In genomic region chr20:9119776-9120175, GRCh38 we compare ENCODE assay signal across 10 cellular contexts. TPM values are rescaled to one million over a fixed set of nuclear protein-coding genes. Genes with fewer than 3 reads are reported as not detected.
DNase-seq lines count a peak whose midpoint lies in the region; ATAC-seq and TF ChIP-seq lines count a peak whose summit lies in the region.
"Had no signal": no experiment of that assay in that cellular context is flagged by ENCODE, and none has a peak within 500 bp of the region (broad histone marks: within the 10 kb centered on the region; RNA-seq: fewer than 3 reads in every experiment).

No MANE protein-coding gene starts in this region.

- no peak overlapping the region for H3K9ac ChIP-seq in skeletal muscle satellite cell (ENCODE audit: low read depth, low read length)

- ATAC-seq in SK-N-SH treated with all-trans-retinoic acid at 6 μM for 48 hours (peak; percentile 49; the same call in 1 of the 3 replicates), Right ventricle myocardium superior (ENCODE audit: poor library complexity) (peak; percentile 97), GM18520 (IDR thresholded peaks at IDR 0.05; ENCODE audit: unreplicated experiment) (no peak)
- ATAC-seq: activated naive CD8-positive, alpha-beta T cell treated with anti-CD3 and anti-CD28 coated beads, Interleukin-2, amount 50 U/mL, for 24 hours had no signal

- no peak overlapping the region for H3K4me3 ChIP-seq in skeletal muscle satellite cell (ENCODE audit: low read length)
- H3K4me3 ChIP-seq: HAP-1 had no signal

- no peaks in the 10 kb centered on the region for H3K36me3 ChIP-seq in skeletal muscle satellite cell (ENCODE audit: insufficient read depth, low read length)
- H3K36me3 ChIP-seq: HAP-1 had no signal

- no peaks in the 10 kb centered on the region for H3K9me3 ChIP-seq in skeletal muscle satellite cell (replicated peaks; ENCODE audit: low read length)
- H3K9me3 ChIP-seq: HAP-1 had no signal

- no peaks in the 10 kb centered on the region for H3K4me1 ChIP-seq in skeletal muscle satellite cell (ENCODE audit: control insufficient read depth, insufficient read depth, low read length)

- intact Hi-C loops in Right ventricle myocardium superior (cut with DNase I) = no loop called here

- H3K27me3 ChIP-seq in skeletal muscle satellite cell (ENCODE audit: control insufficient read depth, insufficient read depth, low read length) = no peaks in the 10 kb centered on the region

- DNase-seq in NCI-H146 (lab: John Stamatoyannopoulos, UW) = peak; percentile 13
- DNase-seq in NCI-H146 treated with DMSO at 0.1 percent for 48 hours (lab: John Stamatoyannopoulos, UW; ENCODE audit: unreplicated experiment) = no peak
- peak; percentile 68 for DNase-seq in Right ventricle myocardium superior
- DNase-seq in stimulated activated CD4-positive, alpha-beta T cell treated with anti-CD3 and anti-CD28 coated beads, Interleukin-2, amount 100 ng/mL, for 24 hours = no peak
- no peak for DNase-seq in effector CD8-positive, alpha-beta T cell (lab: John Stamatoyannopoulos, UW)
- DNase-seq: activated naive CD8-positive, alpha-beta T cell treated with anti-CD3 and anti-CD28 coated beads, Interleukin-2, amount 50 U/mL, for 24 hours had no signal

- H3K4me2 ChIP-seq in skeletal muscle satellite cell (ENCODE audit: low read length) = peak overlapping the region; percentile 2

TF ChIP-seq in SK-N-SH treated with all-trans-retinoic acid at 6 μM for 48 hours, 23 proteins besides CTCF, POLR2A, EP300 and RAD21:
- TF ChIP-seq TCF4 (CRISPR knock-in tag; IDR thresholded peaks at IDR 0.05; ENCODE audit: borderline replicate concordance) (peak; percentile 16; the same call in 1 of the 2 replicates), RARB (CRISPR knock-in tag; IDR thresholded peaks at IDR 0.05) (no peak), TOX (CRISPR knock-in tag; IDR thresholded peaks at IDR 0.05; ENCODE audit: borderline replicate concordance) (no peak)
TF ChIP-seq in SK-N-SH treated with all-trans-retinoic acid at 6 μM for 48 hours: peak in this region for 1.

RNA-seq across cellular contexts. Expression of gene PLCB4, which starts 50.9 kb away (rescaled TPM):
- total RNA-seq in Right ventricle myocardium superior = 27.4 TPM
- 0.76 and 3.5 TPM in 2 replicates for total RNA-seq in skeletal muscle satellite cell (2012; rRNA removed)

Comparison
In these comparisons a context has a peak if more than half of its experiments do, and no peak if none do; other contexts are left out.
1. DNase-seq: peak in NCI-H146 (single experiment) and Right ventricle myocardium superior (single experiment); none in NCI-H146 treated with DMSO at 0.1 percent for 48 hours (single experiment), stimulated activated CD4-positive, alpha-beta T cell treated with anti-CD3 and anti-CD28 coated beads, Interleukin-2, amount 100 ng/mL, for 24 hours (0 of 2) and effector CD8-positive, alpha-beta T cell (single experiment).